19 cellular contexts compared by ENCODE assay signal in genomic region chr14:23661542-23661941, GRCh38. TPM values are rescaled to one million over a fixed set of nuclear protein-coding genes. Genes with fewer than 3 reads are reported as not detected.
DNase-seq lines count a peak whose midpoint lies in the region; TF ChIP-seq lines count a peak whose summit lies in the region.
"Had no signal": no experiment of that assay in that cellular context is flagged by ENCODE, and none has a peak within 500 bp of the region (broad histone marks: within the 10 kb centered on the region; RNA-seq: fewer than 3 reads in every experiment).

No MANE protein-coding gene starts in this region.

- TF ChIP-seq POLR2A in erythroblast (IDR thresholded peaks at IDR 0.05; ENCODE audit: low read length) = no peak

- DNase-seq in D341Med (ENCODE audit: low spot score) (peak; percentile 55), NCI-H2171 (lab: John Stamatoyannopoulos, UW) (peak; percentile 62), NCI-H82 treated with DMSO at 0.1 percent for 48 hours (lab: John Stamatoyannopoulos, UW; ENCODE audit: unreplicated experiment) (peak; percentile 13), mesenteric fat pad (ENCODE audit: low spot score) (peak; percentile 37), DMS153 (lab: John Stamatoyannopoulos, UW) (no peak), nucleus accumbens (lab: John Stamatoyannopoulos, UW) (no peak), erythroblast (lab: John Stamatoyannopoulos, UW) (no peak), A172 (ENCODE audit: low spot score) (no peak)
- DNase-seq: BE2C; CD4-positive, CD25-positive, alpha-beta regulatory T cell; COR-L47; GM23248; HFFc6; MM.1S; NCI-H1048; NCI-H1436; NCI-H187 treated with DMSO at 0.1 percent for 48 hours; NCI-H446 treated with DMSO at 0.1 percent for 48 hours; Right ventricle myocardium superior had no signal

RNA-seq across cellular contexts. Expression of gene DHRS2, which starts 25.4 kb away (rescaled TPM):
- not detected for total RNA-seq in mesenteric fat pad
- total RNA-seq in A172 (2014; rRNA removed; shearing (Covaris generic)) = 2.4 and 3.4 TPM in 2 replicates
- total RNA-seq: CD4-positive, CD25-positive, alpha-beta regulatory T cell; GM23248; Right ventricle myocardium superior had no signal

Comparison
In these comparisons a context has a peak if more than half of its experiments do, and no peak if none do; other contexts are left out.
1. DNase-seq: peak in D341Med (single experiment), NCI-H2171 (single experiment), NCI-H82 treated with DMSO at 0.1 percent for 48 hours (single experiment) and mesenteric fat pad (single experiment); none in DMS153 (single experiment), nucleus accumbens (0 of 56), erythroblast (0 of 2) and A172 (single experiment).